ENCODE assay signal across 1 cellular context in the genomic region with DNA sequence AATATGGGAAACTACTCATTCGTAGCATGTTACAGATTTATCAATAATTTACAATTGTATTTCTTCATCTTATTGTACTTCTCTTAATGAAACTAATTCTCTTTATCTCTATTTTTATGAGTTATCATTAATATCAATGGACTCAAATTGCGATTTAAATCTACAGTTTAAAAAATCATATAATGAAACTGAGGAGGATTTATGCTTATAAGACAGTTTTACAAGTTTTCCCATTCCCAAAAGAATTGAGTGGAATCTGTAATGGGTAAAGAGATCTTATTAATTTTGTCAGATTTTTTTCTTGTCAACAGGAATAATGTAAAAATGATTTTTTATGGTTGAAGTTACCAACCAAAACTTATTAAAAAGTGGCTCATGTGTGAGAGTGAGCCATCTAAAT.
TF ChIP-seq lines count a peak whose summit lies in the region.

No MANE protein-coding gene starts in this region.

TF ChIP-seq in SK-N-SH treated with all-trans-retinoic acid at 6 μM for 48 hours, 23 proteins besides CTCF, POLR2A, EP300 and RAD21 (continued from another document):
- TF ChIP-seq, protein P1, sequence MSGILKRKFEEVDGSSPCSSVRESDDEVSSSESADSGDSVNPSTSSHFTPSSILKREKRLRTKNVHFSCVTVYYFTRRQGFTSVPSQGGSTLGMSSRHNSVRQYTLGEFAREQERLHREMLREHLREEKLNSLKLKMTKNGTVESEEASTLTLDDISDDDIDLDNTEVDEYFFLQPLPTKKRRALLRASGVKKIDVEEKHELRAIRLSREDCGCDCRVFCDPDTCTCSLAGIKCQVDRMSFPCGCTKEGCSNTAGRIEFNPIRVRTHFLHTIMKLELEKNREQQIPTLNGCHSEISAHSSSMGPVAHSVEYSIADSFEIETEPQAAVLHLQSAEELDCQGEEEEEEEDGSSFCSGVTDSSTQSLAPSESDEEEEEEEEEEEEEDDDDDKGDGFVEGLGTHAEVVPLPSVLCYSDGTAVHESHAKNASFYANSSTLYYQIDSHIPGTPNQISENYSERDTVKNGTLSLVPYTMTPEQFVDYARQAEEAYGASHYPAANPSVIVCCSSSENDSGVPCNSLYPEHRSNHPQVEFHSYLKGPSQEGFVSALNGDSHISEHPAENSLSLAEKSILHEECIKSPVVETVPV (CRISPR knock-in tag; IDR thresholded peaks at IDR 0.05): no peak
- TF ChIP-seq, protein P2, sequence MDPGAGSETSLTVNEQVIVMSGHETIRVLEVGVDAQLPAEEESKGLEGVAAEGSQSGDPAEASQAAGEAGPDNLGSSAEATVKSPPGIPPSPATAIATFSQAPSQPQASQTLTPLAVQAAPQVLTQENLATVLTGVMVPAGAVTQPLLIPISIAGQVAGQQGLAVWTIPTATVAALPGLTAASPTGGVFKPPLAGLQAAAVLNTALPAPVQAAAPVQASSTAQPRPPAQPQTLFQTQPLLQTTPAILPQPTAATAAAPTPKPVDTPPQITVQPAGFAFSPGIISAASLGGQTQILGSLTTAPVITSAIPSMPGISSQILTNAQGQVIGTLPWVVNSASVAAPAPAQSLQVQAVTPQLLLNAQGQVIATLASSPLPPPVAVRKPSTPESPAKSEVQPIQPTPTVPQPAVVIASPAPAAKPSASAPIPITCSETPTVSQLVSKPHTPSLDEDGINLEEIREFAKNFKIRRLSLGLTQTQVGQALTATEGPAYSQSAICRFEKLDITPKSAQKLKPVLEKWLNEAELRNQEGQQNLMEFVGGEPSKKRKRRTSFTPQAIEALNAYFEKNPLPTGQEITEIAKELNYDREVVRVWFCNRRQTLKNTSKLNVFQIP (CRISPR knock-in tag; IDR thresholded peaks at IDR 0.05; ENCODE audit: borderline replicate concordance, low read depth): no peak
